ENCODE assay signal across 8 cellular contexts in the genomic region with DNA sequence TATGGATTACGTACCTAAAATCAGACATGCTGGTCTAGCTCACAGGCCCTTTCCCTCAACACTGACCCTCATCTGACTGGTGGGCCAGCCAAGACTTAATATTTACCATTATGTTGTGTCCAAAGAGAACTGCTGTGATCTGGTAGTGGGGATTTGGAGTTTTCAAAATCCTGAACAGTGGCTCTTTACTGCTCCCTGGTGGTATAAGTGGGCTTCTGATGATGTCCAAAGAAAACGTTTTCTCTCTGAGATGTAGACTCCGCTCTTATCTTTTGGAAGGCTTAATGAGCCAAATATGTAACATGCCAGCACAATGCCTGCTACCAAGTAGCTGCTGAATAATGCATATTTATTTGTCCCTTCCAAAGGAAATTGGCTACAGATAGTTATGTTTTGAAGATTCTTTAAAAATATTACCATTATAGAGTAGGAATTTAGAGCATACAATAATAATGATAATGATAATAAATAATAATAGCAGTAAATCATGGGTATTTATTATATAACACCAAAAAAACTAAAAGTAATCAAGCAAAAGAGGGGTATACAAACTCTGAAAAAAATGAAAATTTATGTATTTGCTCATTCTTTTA.
A peak's percentile ranks its signal among the peaks of the same experiment; 100 is the strongest.
DNase-seq lines count a peak whose midpoint lies in the region; ATAC-seq and TF ChIP-seq lines count a peak whose summit lies in the region.

No MANE protein-coding gene starts in this region.

- no peak overlapping the region for H3K23ac ChIP-seq in mesendoderm (ENCODE audit: low read length)

- H3K27ac ChIP-seq in PC-3 (ENCODE audit: low read length) (no peak overlapping the region), mesendoderm (ENCODE audit: low read depth, low read length) (no peak overlapping the region)

- ATAC-seq in PC-3 (peak; percentile 45), HG02840 (IDR thresholded peaks at IDR 0.05; ENCODE audit: low FRiP score, unreplicated experiment) (no peak)
- no peak for ATAC-seq in stimulated activated effector memory CD8-positive, alpha-beta T cell treated with anti-CD3 and anti-CD28 coated beads, Interleukin-12 subunit alpha, Interleukin-12 subunit beta, amount 100 ng/mL, for 72 hours

- H2BK120ac ChIP-seq in mesendoderm (ENCODE audit: low read depth, low read length) = peak overlapping the region; percentile 73

- intact Hi-C loops in PC-3 (cut with micrococcal nuclease) = loop anchor here (1.0 to 2.0 kb wide), 2 partner anchors 298 to 510 kb away; no protein-coding TSS in a partner anchor

- no peaks in the 10 kb centered on the region for H3K36me3 ChIP-seq in PC-3 (ENCODE audit: low read depth, low read length)
- no peaks in the 10 kb centered on the region for H3K36me3 ChIP-seq in mesendoderm (ENCODE audit: control insufficient read depth, insufficient read depth, low read length)

- H3K9me3 Mint-ChIP-seq in stimulated activated effector memory CD8-positive, alpha-beta T cell treated with anti-CD3 and anti-CD28 coated beads, Interleukin-12 subunit alpha, Interleukin-12 subunit beta, amount 100 ng/mL, for 72 hours = no peaks in the 10 kb centered on the region

- no peak overlapping the region for H3K9ac ChIP-seq in PC-3 (ENCODE audit: low read length)
- no peak overlapping the region for H3K9ac ChIP-seq in mesendoderm (ENCODE audit: low read length)

- POLR2A ChIA-PET in PC-3 (lab: Charles Lee; ENCODE audit: unreplicated experiment) = no interaction called here

- no peak overlapping the region for H3K27ac Mint-ChIP-seq in stimulated activated effector memory CD8-positive, alpha-beta T cell treated with anti-CD3 and anti-CD28 coated beads, Interleukin-12 subunit alpha, Interleukin-12 subunit beta, amount 100 ng/mL, for 72 hours

- no peaks in the 10 kb centered on the region for H3K79me2 ChIP-seq in PC-3 (ENCODE audit: low read length)
- H3K79me2 ChIP-seq in mesendoderm (ENCODE audit: control insufficient read depth, insufficient read depth, low read length) = no peaks in the 10 kb centered on the region

- DNase-seq in activated CD4-positive, alpha-beta T cell treated with anti-CD3 and anti-CD28 coated beads for 48 hours = peak; percentile 10
- DNase-seq in activated CD4-positive, alpha-beta T cell treated with anti-CD3 and anti-CD28 coated beads for 1 hour = no peak
- DNase-seq in HPDE6-E6E7 (ENCODE audit: extremely low spot score) = peak; percentile 36
- peak; percentile 77 for DNase-seq in PC-3
- peak; percentile 52 for DNase-seq in ecto neural progenitor cell (ENCODE audit: low spot score)
- DNase-seq in mesendoderm = peak; percentile 85
- DNase-seq in stimulated activated effector memory CD8-positive, alpha-beta T cell treated with anti-CD3 and anti-CD28 coated beads, Interleukin-12 subunit alpha, Interleukin-12 subunit beta, amount 100 ng/mL, for 72 hours (ENCODE audit: low spot score in 2 of 2) = no peak

- no peaks in the 10 kb centered on the region for H3K4me1 ChIP-seq in PC-3 (ENCODE audit: insufficient read depth, low read length)
- H3K4me1 ChIP-seq in mesendoderm (ENCODE audit: control insufficient read depth, low read depth, low read length) = no peaks in the 10 kb centered on the region

- H3K27me3 ChIP-seq in PC-3 (ENCODE audit: low read length) (no peaks in the 10 kb centered on the region), mesendoderm (ENCODE audit: insufficient read depth, low read length, poor library complexity) (no peaks in the 10 kb centered on the region)

- H2AFZ ChIP-seq in PC-3 (ENCODE audit: low read length) = no peak overlapping the region

- H3K4me2 ChIP-seq in PC-3 (ENCODE audit: low read length) (no peak overlapping the region), mesendoderm (ENCODE audit: low read length) (no peak overlapping the region)

- no peaks in the 10 kb centered on the region for H3K79me1 ChIP-seq in mesendoderm (ENCODE audit: low read length)

- H2AK5ac ChIP-seq in mesendoderm (ENCODE audit: low read length) = no peak overlapping the region

- peak overlapping the region; percentile 97 for H3K18ac ChIP-seq in mesendoderm (ENCODE audit: low read length)

- H3K4me3 ChIP-seq in PC-3 (ENCODE audit: low read length) (no peak overlapping the region), mesendoderm (ENCODE audit: low read length) (no peak overlapping the region)

- H3K9me3 ChIP-seq in PC-3 (ENCODE audit: low read length) = no peaks in the 10 kb centered on the region

- no peak overlapping the region for H3K4ac ChIP-seq in mesendoderm (ENCODE audit: low read depth, low read length)

- H4K20me1 ChIP-seq in PC-3 (ENCODE audit: low read length) = no peaks in the 10 kb centered on the region

- H4K5ac ChIP-seq in mesendoderm (ENCODE audit: low read length) = no peak overlapping the region

- no peak overlapping the region for H2BK5ac ChIP-seq in mesendoderm (ENCODE audit: low read length)

- H3K9me2 ChIP-seq in PC-3 (replicated peaks; ENCODE audit: low read length) = no peaks in the 10 kb centered on the region

- no peaks in the 10 kb centered on the region for H3F3A ChIP-seq in PC-3 (ENCODE audit: low read length, unreplicated experiment)

- no peak overlapping the region for H3K56ac ChIP-seq in mesendoderm (ENCODE audit: low read length)

- BruUV-seq in PC-3 (replicated peaks; lab: Mats Ljungman, UMichigan) = no TSS peak

- no CpG with 5 or more reads among the region's 3 CpGs for WGBS in mesendoderm (ENCODE audit: extremely low coverage, insufficient coverage, low lambda C conversion rate)

- no peak overlapping the region for H2BK15ac ChIP-seq in mesendoderm (replicated peaks; ENCODE audit: low read depth)

- CTCF ChIA-PET in PC-3 (lab: Charles Lee) = no interaction called here

- H4K8ac ChIP-seq in mesendoderm (ENCODE audit: low read depth, low read length) = no peak overlapping the region

- H3K4me3 Mint-ChIP-seq in stimulated activated effector memory CD8-positive, alpha-beta T cell treated with anti-CD3 and anti-CD28 coated beads, Interleukin-12 subunit alpha, Interleukin-12 subunit beta, amount 100 ng/mL, for 72 hours = no peak overlapping the region

- TF ChIP-seq CTCF in PC-3 (conservative IDR thresholded peaks at IDR 0.05; ENCODE audit: low read depth, low read length) = peak; percentile 76

- H3K4me1 Mint-ChIP-seq in stimulated activated effector memory CD8-positive, alpha-beta T cell treated with anti-CD3 and anti-CD28 coated beads, Interleukin-12 subunit alpha, Interleukin-12 subunit beta, amount 100 ng/mL, for 72 hours = no peaks in the 10 kb centered on the region

- H3K36me3 Mint-ChIP-seq in stimulated activated effector memory CD8-positive, alpha-beta T cell treated with anti-CD3 and anti-CD28 coated beads, Interleukin-12 subunit alpha, Interleukin-12 subunit beta, amount 100 ng/mL, for 72 hours = no peaks in the 10 kb centered on the region

Comparison
In these comparisons a context has a peak if more than half of its experiments do, and no peak if none do; other contexts are left out.
1. DNase-seq: peak in activated CD4-positive, alpha-beta T cell treated with anti-CD3 and anti-CD28 coated beads for 48 hours (single experiment), HPDE6-E6E7 (single experiment), PC-3 (single experiment), ecto neural progenitor cell (single experiment) and mesendoderm (single experiment); none in activated CD4-positive, alpha-beta T cell treated with anti-CD3 and anti-CD28 coated beads for 1 hour (single experiment) and stimulated activated effector memory CD8-positive, alpha-beta T cell treated with anti-CD3 and anti-CD28 coated beads, Interleukin-12 subunit alpha, Interleukin-12 subunit beta, amount 100 ng/mL, for 72 hours (0 of 2).